In the genomic region with DNA sequence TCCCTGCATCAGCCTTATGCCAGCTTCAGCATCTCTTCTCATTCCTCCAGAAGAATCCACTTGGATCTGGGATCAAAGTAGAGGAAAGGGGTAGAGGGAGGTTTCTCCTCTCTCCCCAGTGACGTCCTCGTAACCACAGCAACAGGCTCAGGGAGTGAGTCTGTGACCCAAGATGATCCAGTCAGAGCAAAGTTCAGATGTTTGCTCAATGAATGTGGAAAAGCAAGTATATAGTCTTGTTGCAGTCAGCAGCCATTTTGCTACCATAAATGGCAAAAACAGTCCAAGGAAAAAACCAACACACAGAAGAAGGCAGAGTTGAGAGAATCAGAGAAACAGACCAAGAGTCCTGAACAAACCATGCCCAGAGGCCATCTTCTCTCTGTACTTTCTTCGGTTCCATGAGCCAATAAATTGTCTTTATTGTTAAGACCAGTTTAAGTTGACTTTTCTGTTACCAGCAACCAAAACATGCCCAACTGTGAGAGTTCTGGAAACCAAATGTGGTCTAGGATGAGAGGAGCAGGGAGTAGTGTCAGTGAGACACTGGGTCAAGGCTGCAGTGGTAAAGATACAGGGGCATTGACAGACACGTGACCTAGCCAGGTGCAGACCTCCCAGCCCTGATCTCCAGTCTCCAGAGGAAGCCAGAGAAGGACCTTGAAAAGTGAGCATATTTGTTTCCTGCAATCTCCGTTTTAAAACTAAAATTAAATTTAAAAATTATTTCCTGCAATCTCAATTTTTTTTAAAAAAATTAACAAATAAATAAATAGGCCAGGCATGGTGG, we compare ENCODE assay signal across 2 cellular contexts.
TF ChIP-seq lines count a peak whose summit lies in the region.

No MANE protein-coding gene starts in this region.

TF ChIP-seq in HCT116, 20 proteins besides CTCF, POLR2A, EP300 and RAD21:
- TF ChIP-seq SRF (IDR thresholded peaks at IDR 0.05; ENCODE audit: low read depth): peak; percentile 32; the same call in 1 of the 2 replicates
- TF ChIP-seq, protein P1, sequence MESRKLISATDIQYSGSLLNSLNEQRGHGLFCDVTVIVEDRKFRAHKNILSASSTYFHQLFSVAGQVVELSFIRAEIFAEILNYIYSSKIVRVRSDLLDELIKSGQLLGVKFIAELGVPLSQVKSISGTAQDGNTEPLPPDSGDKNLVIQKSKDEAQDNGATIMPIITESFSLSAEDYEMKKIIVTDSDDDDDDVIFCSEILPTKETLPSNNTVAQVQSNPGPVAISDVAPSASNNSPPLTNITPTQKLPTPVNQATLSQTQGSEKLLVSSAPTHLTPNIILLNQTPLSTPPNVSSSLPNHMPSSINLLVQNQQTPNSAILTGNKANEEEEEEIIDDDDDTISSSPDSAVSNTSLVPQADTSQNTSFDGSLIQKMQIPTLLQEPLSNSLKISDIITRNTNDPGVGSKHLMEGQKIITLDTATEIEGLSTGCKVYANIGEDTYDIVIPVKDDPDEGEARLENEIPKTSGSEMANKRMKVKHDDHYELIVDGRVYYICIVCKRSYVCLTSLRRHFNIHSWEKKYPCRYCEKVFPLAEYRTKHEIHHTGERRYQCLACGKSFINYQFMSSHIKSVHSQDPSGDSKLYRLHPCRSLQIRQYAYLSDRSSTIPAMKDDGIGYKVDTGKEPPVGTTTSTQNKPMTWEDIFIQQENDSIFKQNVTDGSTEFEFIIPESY (IDR thresholded peaks at IDR 0.05; ENCODE audit: extremely low read depth, insufficient replicate concordance, low read length): no peak

TF ChIP-seq in K562, 482 proteins besides CTCF, POLR2A, EP300 and RAD21:
- TF ChIP-seq SAP30 (IDR thresholded peaks at IDR 0.05; ENCODE audit: borderline replicate concordance, insufficient read depth, low read depth, low read length, poor library complexity, severe bottlenecking) (no peak), RFX1 (IDR thresholded peaks at IDR 0.05) (peak; percentile 50)
TF ChIP-seq in K562: peak in this region for 1.
